10 cellular contexts compared by ENCODE assay signal in genomic region chr1:148759749-148760148, GRCh38. TPM values are rescaled to one million over a fixed set of nuclear protein-coding genes. Genes with fewer than 3 reads are reported as not detected.
DNase-seq lines count a peak whose midpoint lies in the region; ATAC-seq and TF ChIP-seq lines count a peak whose summit lies in the region.
"Not testable (repeated sequence)": the region's sequence is repeated elsewhere in the genome, so short reads cannot be mapped to it uniquely, and the experiment has no call there.
"Had no signal": no experiment of that assay in that cellular context is flagged by ENCODE, and none has a peak within 500 bp of the region (broad histone marks: within the 10 kb centered on the region; RNA-seq: fewer than 3 reads in every experiment).

No MANE protein-coding gene starts in this region.

- not testable (repeated sequence) for H3K4me1 ChIP-seq in mucosa of descending colon (ENCODE audit: low read depth); tibial nerve

- DNase-seq in CD14-positive monocyte (ENCODE audit: low spot score), result peak; percentile 65
- peak; percentile 64 for DNase-seq in activated CD4-positive, alpha-beta T cell treated with anti-CD3 and anti-CD28 coated beads, Interleukin-2, amount 10 ng/mL, durations not matched to agents 24 days and 14 days
- peak; percentile 65 to 68 for DNase-seq in activated T-cell treated with anti-CD3 and anti-CD28 coated beads, Interleukin-2, amount 50 U/mL, for 48 hours
- DNase-seq in activated naive CD4-positive, alpha-beta T cell treated with anti-CD3 and anti-CD28 coated beads, Interleukin-2, amount 50 U/mL, for 72 hours (ENCODE audit: low spot score in 2 of 2), result peak in 1 of 2 donors; percentile 28
- DNase-seq in head of caudate nucleus, result peak in 23 of 42 donors; percentile 0 to 38 (median 7)
- DNase-seq in mucosa of descending colon, result peak in 2 of 3 donors; percentile 6 to 27
- peak; percentile 11 to 19 for DNase-seq in stimulated activated CD4-positive, alpha-beta T cell treated with anti-CD3 and anti-CD28 coated beads, Interleukin-2, amount 100 ng/mL, for 24 hours
- DNase-seq in tibial nerve (ENCODE audit: low spot score in 2 of 2), result peak; percentile 3 to 11

- H3K27me3 ChIP-seq in tibial nerve, result not testable (repeated sequence)

- not testable (repeated sequence) for TF ChIP-seq POLR2A in tibial nerve (IDR thresholded peaks at IDR 0.05)

- not testable (repeated sequence) for H3K4me3 Mint-ChIP-seq in CD14-positive monocyte; activated CD4-positive, alpha-beta T cell treated with anti-CD3 and anti-CD28 coated beads, Interleukin-2, amount 10 ng/mL, durations not matched to agents 24 days and 14 days

- H3K4me1 Mint-ChIP-seq in CD14-positive monocyte; activated CD4-positive, alpha-beta T cell treated with anti-CD3 and anti-CD28 coated beads, Interleukin-2, amount 10 ng/mL, durations not matched to agents 24 days and 14 days: not testable (repeated sequence)

- intact Hi-C loops in CD14-positive monocyte (cut with micrococcal nuclease); activated CD4-positive, alpha-beta T cell treated with anti-CD3 and anti-CD28 coated beads, Interleukin-2, amount 10 ng/mL, durations not matched to agents 24 days and 14 days (cut with micrococcal nuclease); head of caudate nucleus (cut with DNase I); mucosa of descending colon (cut with DNase I, micrococcal nuclease): not testable (repeated sequence)

- WGBS in tibial nerve, 2 donors, result 87 to 89% methylated on average over 2 of the region's 2 CpGs

- not testable (repeated sequence) for TF ChIP-seq EP300 in tibial nerve (IDR thresholded peaks at IDR 0.05)

- H3K27ac Mint-ChIP-seq in CD14-positive monocyte; activated CD4-positive, alpha-beta T cell treated with anti-CD3 and anti-CD28 coated beads, Interleukin-2, amount 10 ng/mL, durations not matched to agents 24 days and 14 days; activated naive CD4-positive, alpha-beta T cell treated with anti-CD3 and anti-CD28 coated beads, Interleukin-2, amount 50 U/mL, for 72 hours: not testable (repeated sequence)

- not testable (repeated sequence) for H3K36me3 Mint-ChIP-seq in CD14-positive monocyte; activated CD4-positive, alpha-beta T cell treated with anti-CD3 and anti-CD28 coated beads, Interleukin-2, amount 10 ng/mL, durations not matched to agents 24 days and 14 days (ENCODE audit: low read depth); activated naive CD4-positive, alpha-beta T cell treated with anti-CD3 and anti-CD28 coated beads, Interleukin-2, amount 50 U/mL, for 72 hours

- not testable (repeated sequence) for H3K36me3 ChIP-seq in mucosa of descending colon (ENCODE audit: low read depth); tibial nerve

- not testable (repeated sequence) for H3K27me3 Mint-ChIP-seq in CD14-positive monocyte (ENCODE audit: low read depth in 3 of 3); activated CD4-positive, alpha-beta T cell treated with anti-CD3 and anti-CD28 coated beads, Interleukin-2, amount 10 ng/mL, durations not matched to agents 24 days and 14 days

- not testable (repeated sequence) for H3K27ac ChIP-seq in tibial nerve

- TF ChIP-seq CTCF in CD14-positive monocyte (IDR thresholded peaks at IDR 0.05); mucosa of descending colon (IDR thresholded peaks at IDR 0.05); tibial nerve (IDR thresholded peaks at IDR 0.05): not testable (repeated sequence)

- not testable (repeated sequence) for H3K4me3 ChIP-seq in mucosa of descending colon, tibial nerve

- not testable (repeated sequence) for H3K9me3 ChIP-seq in mucosa of descending colon, tibial nerve

- ATAC-seq in activated naive CD4-positive, alpha-beta T cell treated with anti-CD3 and anti-CD28 coated beads, Interleukin-2, amount 50 U/mL, for 72 hours, result peak; percentile 46 to 72
- ATAC-seq in mucosa of descending colon, result not testable (repeated sequence)

- not testable (repeated sequence) for H3K9me3 Mint-ChIP-seq in CD14-positive monocyte; activated CD4-positive, alpha-beta T cell treated with anti-CD3 and anti-CD28 coated beads, Interleukin-2, amount 10 ng/mL, durations not matched to agents 24 days and 14 days; activated naive CD4-positive, alpha-beta T cell treated with anti-CD3 and anti-CD28 coated beads, Interleukin-2, amount 50 U/mL, for 72 hours

RNA-seq across cellular contexts. Expression of gene NUDT4B, which starts 11.2 kb away (rescaled TPM):
- 1 to 10 TPM; 7.7 to 8.4 TPM for polyA plus RNA-seq in CD14-positive monocyte
- total RNA-seq in activated CD4-positive, alpha-beta T cell treated with anti-CD3 and anti-CD28 coated beads, Interleukin-2, amount 10 ng/mL, durations not matched to agents 24 days and 14 days, result 0.36 and 0.47 TPM in 2 replicates
- under 1 TPM in 1 of 2 donors, not detected in 1; 0.56 TPM for total RNA-seq in activated naive CD4-positive, alpha-beta T cell treated with anti-CD3 and anti-CD28 coated beads, Interleukin-2, amount 50 U/mL, for 72 hours
- total RNA-seq in mucosa of descending colon (1 to 10 TPM in 1 of 3 donors, under 1 TPM in 1, not detected in 1; 0.61 to 1.4 TPM), tibial nerve (1 to 10 TPM in 3 of 4 donors, under 1 TPM in 1; 0.63 to 6.9 (median 5.6) TPM)
- total RNA-seq: esophagus mucosa; T-helper 1 cell treated with Interleukin-12 subunit alpha and Interleukin-12 subunit beta and Interleukin-4 antibody, amounts not matched to agents 30 ng/mL and 1 ng/mL, for 36 hours had no signal
